24 cellular contexts compared by ENCODE assay signal in the genomic region with DNA sequence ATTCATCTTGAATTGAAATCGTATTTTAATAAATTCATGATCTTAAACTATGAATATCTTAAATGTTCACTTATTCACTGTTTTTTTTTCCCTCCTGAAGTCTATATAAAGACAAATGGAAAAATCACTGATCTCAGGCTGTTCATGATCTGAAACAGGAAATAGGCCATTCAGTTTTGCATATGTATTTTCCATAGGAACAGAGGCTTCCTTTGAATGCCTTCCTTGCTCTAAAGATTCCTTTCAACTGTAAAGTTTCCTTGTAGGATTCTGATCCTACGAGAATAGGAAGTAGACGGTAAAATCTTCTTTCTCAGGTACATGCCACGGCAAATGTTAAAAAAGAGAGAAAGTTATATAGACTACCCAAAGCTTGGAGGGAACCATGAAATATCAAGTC.
"Had no signal": no experiment of that assay in that cellular context is flagged by ENCODE, and none has a peak within 500 bp of the region (broad histone marks: within the 10 kb centered on the region; RNA-seq: fewer than 3 reads in every experiment).

No MANE protein-coding gene starts in this region.

- H3K4me3 Mint-ChIP-seq: activated CD4-positive, alpha-beta memory T cell treated with anti-CD3 and anti-CD28 coated beads, Interleukin-2, amount 10 ng/mL, durations not matched to agents 7 days and 5 days; activated naive CD4-positive, alpha-beta T cell treated with anti-CD3 and anti-CD28 coated beads for 36 hours; activated naive CD8-positive, alpha-beta T cell; activated T-helper 17 cell treated with anti-CD3 and anti-CD28 coated beads, Interleukin-2, amount 50 U/mL, for 72 hours; T-helper 17 cell had no signal

- H3K27ac Mint-ChIP-seq: activated CD4-positive, alpha-beta memory T cell treated with anti-CD3 and anti-CD28 coated beads, Interleukin-2, amount 10 ng/mL, durations not matched to agents 7 days and 5 days; activated naive CD4-positive, alpha-beta T cell treated with anti-CD3 and anti-CD28 coated beads for 36 hours; activated naive CD8-positive, alpha-beta T cell; activated T-helper 17 cell treated with anti-CD3 and anti-CD28 coated beads, Interleukin-2, amount 50 U/mL, for 72 hours; T-helper 17 cell had no signal

- H3K27me3 ChIP-seq: brain microvascular endothelial cell, cardiac muscle cell had no signal

- H3K36me3 Mint-ChIP-seq: activated naive CD8-positive, alpha-beta T cell had no signal

- H3K4me1 Mint-ChIP-seq: activated CD4-positive, alpha-beta memory T cell treated with anti-CD3 and anti-CD28 coated beads, Interleukin-2, amount 10 ng/mL, durations not matched to agents 7 days and 5 days; activated T-helper 17 cell treated with anti-CD3 and anti-CD28 coated beads, Interleukin-2, amount 50 U/mL, for 72 hours; T-helper 17 cell had no signal

- DNase-seq: activated CD4-positive, alpha-beta memory T cell treated with anti-CD3 and anti-CD28 coated beads, Interleukin-2, amount 10 ng/mL, durations not matched to agents 7 days and 5 days; activated CD4-positive, alpha-beta T cell treated with anti-CD3 and anti-CD28 coated beads, Interleukin-2, amount 50 U/mL, for 1 hour; activated CD4-positive, CD25-positive, alpha-beta regulatory T cell; activated gamma-delta T cell; activated naive CD4-positive, alpha-beta T cell treated with anti-CD3 and anti-CD28 coated beads for 36 hours; activated T-cell treated with anti-CD3 and anti-CD28 coated beads for 4 hours; activated T-cell treated with anti-CD3 and anti-CD28 coated beads, Interleukin-2, amount 50 U/mL, for 48 hours; amygdala; brain microvascular endothelial cell; KG1; NCI-H1092; NCI-H1417; NCI-H1930; NCI-H2171 treated with DMSO at 0.1 percent for 48 hours; NCI-H226; NCI-H526 treated with DMSO at 0.1 percent for 48 hours; NCI-H82; PC-3; SIG-M5; T-helper 17 cell; T-helper 9 cell had no signal

- H3K36me3 ChIP-seq: brain microvascular endothelial cell, cardiac muscle cell had no signal

- H3K9me3 Mint-ChIP-seq: activated CD4-positive, alpha-beta memory T cell treated with anti-CD3 and anti-CD28 coated beads, Interleukin-2, amount 10 ng/mL, durations not matched to agents 7 days and 5 days; activated naive CD4-positive, alpha-beta T cell treated with anti-CD3 and anti-CD28 coated beads for 36 hours; activated T-helper 17 cell treated with anti-CD3 and anti-CD28 coated beads, Interleukin-2, amount 50 U/mL, for 72 hours had no signal

- H3K4me3 ChIP-seq: cardiac muscle cell had no signal

- H3K27ac ChIP-seq: brain microvascular endothelial cell, cardiac muscle cell had no signal
